17 cellular contexts compared by ENCODE assay signal in genomic region chr6:123430966-123431365, GRCh38.
DNase-seq lines count a peak whose midpoint lies in the region; ATAC-seq, FAIRE-seq and TF ChIP-seq lines count a peak whose summit lies in the region.
"Had no signal": no experiment of that assay in that cellular context is flagged by ENCODE, and none has a peak within 500 bp of the region (broad histone marks: within the 10 kb centered on the region; RNA-seq: fewer than 3 reads in every experiment).

No MANE protein-coding gene starts in this region.

- no peak overlapping the region for H3K27ac ChIP-seq in A673 (ENCODE audit: low read depth, low read length, poor library complexity, severe bottlenecking)
- no peak overlapping the region for H3K27ac ChIP-seq in K562 (ENCODE audit: extremely low read depth, low read depth, low read length)
- peak overlapping the region; percentile 13 to 82 (median 64) for H3K27ac ChIP-seq in gastrocnemius medialis
- H3K27ac ChIP-seq: C4-2B had no signal

- ATAC-seq in K562 (no peak), gastrocnemius medialis (no peak)
- no peak for ATAC-seq in activated naive CD4-positive, alpha-beta T cell treated with anti-CD3 and anti-CD28 coated beads, Interleukin-2, amount 50 U/mL, for 72 hours

- H3K9me3 ChIP-seq in A673 (ENCODE audit: low read depth, low read length, poor library complexity, severe bottlenecking) (no peaks in the 10 kb centered on the region), K562 (replicated peaks; ENCODE audit: control insufficient read depth, insufficient read depth, low read depth, low read length) (no peaks in the 10 kb centered on the region), gastrocnemius medialis (no peaks in the 10 kb centered on the region)
- H3K9me3 ChIP-seq: BE2C had no signal

- no peak for FAIRE-seq in K562 (lab: Jason Lieb, UNC)
- FAIRE-seq: A204.1, D721Med, GM19239 had no signal

- TF ChIP-seq RAD21 in K562 (CRISPR knock-in tag; conservative IDR thresholded peaks at IDR 0.05 in 1 of 2, IDR thresholded peaks at IDR 0.05 in 1 of 2): no peak

- no peaks in the 10 kb centered on the region for H3K9me1 ChIP-seq in K562 (ENCODE audit: control insufficient read depth, insufficient read depth, low read length)

- H3K27me3 ChIP-seq in A673 (replicated peaks; ENCODE audit: insufficient read depth, low read depth, low read length, poor library complexity): no peaks in the 10 kb centered on the region
- H3K27me3 ChIP-seq in K562 (ENCODE audit: control insufficient read depth in 2 of 2, insufficient read depth in 2 of 2, low read length in 2 of 2): no peaks in the 10 kb centered on the region
- H3K27me3 ChIP-seq in gastrocnemius medialis: no peaks in the 10 kb centered on the region
- H3K27me3 ChIP-seq: BE2C had no signal

- no peak for TF ChIP-seq EP300 in K562 (IDR thresholded peaks at IDR 0.05; ENCODE audit: low read length)

- no peaks in the 10 kb centered on the region for H3K9me3 Mint-ChIP-seq in glutamatergic neuron (ENCODE audit: unreplicated experiment)
- peaks cover 0 to 5% of the 10 kb centered on the region in 2 donors for H3K9me3 Mint-ChIP-seq in activated naive CD4-positive, alpha-beta T cell treated with anti-CD3 and anti-CD28 coated beads, Interleukin-2, amount 50 U/mL, for 72 hours
- H3K9me3 Mint-ChIP-seq: H9 had no signal

- no peak overlapping the region for H3K4me2 ChIP-seq in K562 (ENCODE audit: insufficient read depth, low read length)

- TF ChIP-seq POLR2A in K562 (conservative IDR thresholded peaks at IDR 0.05): no peak
- no peak for TF ChIP-seq POLR2A in gastrocnemius medialis (IDR thresholded peaks at IDR 0.05)

- H3K27ac Mint-ChIP-seq in glutamatergic neuron (ENCODE audit: unreplicated experiment): no peak overlapping the region
- no peak overlapping the region for H3K27ac Mint-ChIP-seq in activated naive CD4-positive, alpha-beta T cell treated with anti-CD3 and anti-CD28 coated beads, Interleukin-2, amount 50 U/mL, for 72 hours
- H3K27ac Mint-ChIP-seq: CD4-positive, alpha-beta memory T cell; H9 had no signal

- H4K20me1 ChIP-seq in K562 (replicated peaks; ENCODE audit: control insufficient read depth, insufficient read depth, low read length): no peaks in the 10 kb centered on the region

- H3K36me3 ChIP-seq in A673 (ENCODE audit: insufficient read depth, low read length, poor library complexity, severe bottlenecking) (no peaks in the 10 kb centered on the region), K562 (ENCODE audit: control insufficient read depth, insufficient read depth, low read length) (no peaks in the 10 kb centered on the region), gastrocnemius medialis (no peaks in the 10 kb centered on the region)
- H3K36me3 ChIP-seq: BE2C had no signal

- H3K4me1 ChIP-seq in A673 (ENCODE audit: insufficient read depth, low read length, poor library complexity, severe bottlenecking) (peaks cover 4% of the 10 kb centered on the region), K562 (replicated peaks in 1 of 2; ENCODE audit: control insufficient read depth in 2 of 2, insufficient read depth in 2 of 2, low read length in 2 of 2) (no peaks in the 10 kb centered on the region), gastrocnemius medialis (peaks cover 43 to 72% of the 10 kb centered on the region in 2 donors)
- H3K4me1 ChIP-seq: BE2C had no signal

- H3K36me3 Mint-ChIP-seq in glutamatergic neuron (ENCODE audit: unreplicated experiment): no peaks in the 10 kb centered on the region
- no peaks in the 10 kb centered on the region for H3K36me3 Mint-ChIP-seq in activated naive CD4-positive, alpha-beta T cell treated with anti-CD3 and anti-CD28 coated beads, Interleukin-2, amount 50 U/mL, for 72 hours
- H3K36me3 Mint-ChIP-seq: CD4-positive, alpha-beta memory T cell had no signal

- no peaks in the 10 kb centered on the region for H3K4me1 Mint-ChIP-seq in glutamatergic neuron (ENCODE audit: low read depth, unreplicated experiment)
- H3K4me1 Mint-ChIP-seq: H9 had no signal

- DNase-seq in A673 (ENCODE audit: low spot score) (peak; percentile 35), HEK293T (ENCODE audit: extremely low spot score) (no peak), K562 (ENCODE audit: extremely low read depth in 1 of 4, low spot score in 3 of 4) (no peak), gastrocnemius medialis (no peak), glutamatergic neuron (no peak), NCI-H1092 (lab: John Stamatoyannopoulos, UW) (no peak)
- no peak for DNase-seq in activated naive CD4-positive, alpha-beta T cell treated with anti-CD3 and anti-CD28 coated beads, Interleukin-2, amount 50 U/mL, for 72 hours (ENCODE audit: low spot score in 2 of 2)
- DNase-seq: BE2C; CD4-positive, alpha-beta memory T cell; DND-41; GDM1; GOT3; H9 had no signal

- POLR2A ChIA-PET in A673 (lab: Charles Lee; ENCODE audit: low non-redundant PET) (no interaction called here), HEK293T (lab: Yijun Ruan, JAX) (no interaction called here), K562 (lab: Yijun Ruan, JAX) (no interaction called here)

- no peak overlapping the region for H3K4me3 ChIP-seq in A673 (ENCODE audit: low read depth, low read length, poor library complexity, severe bottlenecking)
- no peak overlapping the region for H3K4me3 ChIP-seq in K562
- H3K4me3 ChIP-seq in gastrocnemius medialis: no peak overlapping the region

- intact Hi-C loops in A673 (cut with micrococcal nuclease; ENCODE audit: unreplicated experiment) (no loop called here), K562 (cut with micrococcal nuclease) (no loop called here), gastrocnemius medialis (cut with DNase I; ENCODE audit: low total_unique reads) (no loop called here)

- no peak overlapping the region for H3K9ac ChIP-seq in K562 (ENCODE audit: insufficient read depth in 1 of 2, low read depth in 2 of 2, low read length in 2 of 2)

- H3K79me2 ChIP-seq in K562 (ENCODE audit: control insufficient read depth, insufficient read depth, low read length): no peaks in the 10 kb centered on the region

- no peak for TF ChIP-seq CTCF in A673 (conservative IDR thresholded peaks at IDR 0.05; ENCODE audit: low read depth, low read length)
- TF ChIP-seq CTCF in K562 (IDR thresholded peaks at IDR 0.05 in 2 of 3, conservative IDR thresholded peaks at IDR 0.05 in 1 of 3; ENCODE audit: insufficient read depth in 2 of 3, low read depth in 1 of 3, low read length in 3 of 3): no peak
- no peak for TF ChIP-seq CTCF in gastrocnemius medialis (IDR thresholded peaks at IDR 0.05 in 4 of 5, conservative IDR thresholded peaks at IDR 0.05 in 1 of 5)
- TF ChIP-seq CTCF in glutamatergic neuron (IDR thresholded peaks at IDR 0.05; ENCODE audit: partially characterized antibody, unreplicated experiment): no peak

- CTCF ChIA-PET in A673 (lab: Charles Lee): interaction anchor here (0.5 kb wide), 1 partner anchor 12 kb away, joined by 4 read pairs; no protein-coding TSS in a partner anchor
- CTCF ChIA-PET in HEK293T (lab: Yijun Ruan, JAX): no interaction called here
- CTCF ChIA-PET in K562 (lab: Yijun Ruan, JAX; ENCODE audit: low intra/inter-chr PET ratio): no interaction called here

- H3K27me3 Mint-ChIP-seq in glutamatergic neuron (ENCODE audit: unreplicated experiment): no peaks in the 10 kb centered on the region
- H3K27me3 Mint-ChIP-seq: CD4-positive, alpha-beta memory T cell had no signal

- BruUV-seq in A673 (replicated peaks; lab: Mats Ljungman, UMichigan) (no TSS peak), K562 (replicated peaks; lab: Mats Ljungman, UMichigan) (no TSS peak)

- H2AFZ ChIP-seq in K562 (ENCODE audit: low read depth, low read length): no peak overlapping the region

- no peak overlapping the region for H3K4me3 Mint-ChIP-seq in glutamatergic neuron (ENCODE audit: unreplicated experiment)
- H3K4me3 Mint-ChIP-seq: CD4-positive, alpha-beta memory T cell; H9 had no signal

- WGBS in K562 (ENCODE audit: insufficient coverage, low coverage, missing lambda C conversion rate): 4% methylated on average over 3 of the region's 3 CpGs

- in situ Hi-C loops in K562 (cut with MboI) (no loop called here), gastrocnemius medialis (cut with MboI; ENCODE audit: low sequenced_read_pairs in 4 of 4) (no loop called here)

TF ChIP-seq in HEK293T, 16 proteins besides CTCF, POLR2A, EP300 and RAD21:
- TF ChIP-seq PKNOX1 (IDR thresholded peaks at IDR 0.05) (peak; percentile 74), L3MBTL2 (conservative IDR thresholded peaks at IDR 0.05) (no peak)

TF ChIP-seq in K562, 482 proteins besides CTCF, POLR2A, EP300 and RAD21 (continues in another document):
- TF ChIP-seq PBX2 (CRISPR knock-in tag; IDR thresholded peaks at IDR 0.05; ENCODE audit: low read depth) (no peak), PBX2 (tag; conservative IDR thresholded peaks at IDR 0.05; ENCODE audit: low read depth) (0 out of 2 replicates have a peak, but pooled peaks have one; percentile 14), ZNF347 (CRISPR knock-in tag; IDR thresholded peaks at IDR 0.05; ENCODE audit: low read depth) (no peak), SRSF9 (IDR thresholded peaks at IDR 0.05; ENCODE audit: borderline replicate concordance, low read depth, low read length) (no peak), MCM7 (IDR thresholded peaks at IDR 0.05) (no peak), PURB (CRISPR knock-in tag; IDR thresholded peaks at IDR 0.05; ENCODE audit: low read depth) (no peak)

Comparison
In these comparisons a context has a peak if more than half of its experiments do, and no peak if none do; other contexts are left out.
1. H3K27ac ChIP-seq: peak in gastrocnemius medialis (4 of 4); none in A673 (single experiment) and K562 (single experiment).